In the genomic region with DNA sequence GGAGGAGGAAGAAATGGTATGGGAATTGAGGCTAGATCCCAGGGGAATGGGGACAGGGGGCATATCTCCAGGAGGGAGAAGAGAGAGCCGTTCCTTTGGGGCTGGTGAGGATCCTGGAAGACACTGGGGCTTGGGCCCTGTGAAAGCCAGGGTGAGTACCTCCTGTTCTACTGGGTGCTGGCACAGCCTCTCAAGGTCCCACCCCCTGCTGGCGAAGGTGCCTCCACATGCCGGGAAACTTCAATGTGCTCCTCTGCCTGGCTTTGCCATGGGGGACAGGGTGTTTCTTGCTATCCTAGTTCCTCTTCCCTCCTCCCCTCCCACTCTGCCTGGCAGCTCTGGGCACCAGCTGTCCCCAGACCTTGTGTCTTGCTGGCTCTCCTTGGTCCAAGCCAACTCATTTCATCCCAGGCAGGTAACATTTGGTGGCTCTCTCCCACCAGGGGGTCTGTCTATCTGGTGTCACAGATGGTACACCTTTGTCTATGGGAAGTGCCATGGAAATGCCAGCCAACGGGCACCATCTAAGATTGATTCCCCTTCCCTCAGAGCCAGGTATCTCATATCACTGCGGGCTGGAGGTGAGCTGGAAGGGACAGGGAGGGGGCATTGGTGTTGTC, we compare ENCODE assay signal across 23 cellular contexts. TPM values are rescaled to one million over a fixed set of nuclear protein-coding genes. Genes with fewer than 3 reads are reported as not detected.
DNase-seq lines count a peak whose midpoint lies in the region; ATAC-seq and TF ChIP-seq lines count a peak whose summit lies in the region.
"Had no signal": no experiment of that assay in that cellular context is flagged by ENCODE, and none has a peak within 500 bp of the region (broad histone marks: within the 10 kb centered on the region; RNA-seq: fewer than 3 reads in every experiment).

No MANE protein-coding gene starts in this region.

- H3K27me3 Mint-ChIP-seq in T-helper 17 cell (no peaks in the 10 kb centered on the region), endothelial cell (ENCODE audit: unreplicated experiment) (peaks cover 3% of the 10 kb centered on the region)

- TF ChIP-seq CTCF in epithelial cell of proximal tubule (conservative IDR thresholded peaks at IDR 0.05; ENCODE audit: low read depth, low read length), result peak; percentile 9
- TF ChIP-seq CTCF in endothelial cell (IDR thresholded peaks at IDR 0.05; ENCODE audit: unreplicated experiment), result no peak

- in situ Hi-C loops in G401 (cut with HindIII; ENCODE audit: low sequenced_read_pairs), result no loop called here

- H3K36me3 Mint-ChIP-seq in T-helper 17 cell (ENCODE audit: low read depth), result peaks cover 2% of the 10 kb centered on the region
- H3K36me3 Mint-ChIP-seq in endothelial cell (ENCODE audit: low read depth, unreplicated experiment), result no peaks in the 10 kb centered on the region

- ATAC-seq in T-helper 17 cell, result no peak
- ATAC-seq: HepG2, K562 had no signal

- H3K9me3 Mint-ChIP-seq in endothelial cell (ENCODE audit: unreplicated experiment), result no peaks in the 10 kb centered on the region
- H3K9me3 Mint-ChIP-seq: CD4-positive, alpha-beta T cell had no signal

- peak overlapping the region; percentile 24 for H3K27ac Mint-ChIP-seq in T-helper 17 cell
- H3K27ac Mint-ChIP-seq in endothelial cell (ENCODE audit: unreplicated experiment), result no peak overlapping the region
- H3K27ac Mint-ChIP-seq: CD4-positive, alpha-beta T cell had no signal

- H3K4me3 ChIP-seq in epithelial cell of proximal tubule (ENCODE audit: low read depth, low read length), result no peak overlapping the region
- H3K4me3 ChIP-seq: K562, PC-9 had no signal

- H3K9me3 ChIP-seq in T-helper 17 cell (ENCODE audit: control insufficient read depth, low read length, poor library complexity, severe bottlenecking), result no peaks in the 10 kb centered on the region
- H3K9me3 ChIP-seq: BE2C, Caco-2, SK-N-SH had no signal

- H3K4me3 Mint-ChIP-seq in T-helper 17 cell (no peak overlapping the region), endothelial cell (ENCODE audit: unreplicated experiment) (no peak overlapping the region)
- H3K4me3 Mint-ChIP-seq: CD4-positive, alpha-beta T cell had no signal

- DNase-seq in G401 (ENCODE audit: low spot score) (peak; percentile 99), T-helper 17 cell (no peak), epithelial cell of proximal tubule (ENCODE audit: low read depth) (no peak), pons (ENCODE audit: low spot score) (peak; percentile 19), endothelial cell (ENCODE audit: low spot score) (no peak), A172 (ENCODE audit: low spot score) (no peak)
- DNase-seq in activated naive CD4-positive, alpha-beta T cell (lab: John Stamatoyannopoulos, UW), result no peak
- no peak for DNase-seq in activated CD4-positive, alpha-beta T cell treated with anti-CD3 and anti-CD28 coated beads for 4 hours
- DNase-seq: BE2C; Caco-2; CD4-positive, alpha-beta T cell; DMS153; MM.1S; NCI-H1048; NCI-H1417 treated with DMSO at 0.1 percent for 48 hours; NCI-H187 treated with DMSO at 0.1 percent for 48 hours; NCI-H2107; NCI-H748 treated with DMSO at 0.1 percent for 48 hours; PC-9; SIG-M5; SK-N-SH had no signal

- H3K4me1 Mint-ChIP-seq in T-helper 17 cell (peaks cover 29% of the 10 kb centered on the region), endothelial cell (ENCODE audit: unreplicated experiment) (peaks cover 15% of the 10 kb centered on the region)

RNA-seq across cellular contexts. Expression of gene MDGA1, which starts 56.8 kb away (rescaled TPM):
- 17.7 and 19.6 TPM in 2 replicates for total RNA-seq in G401 (2014; rRNA removed; shearing (Covaris generic))
- total RNA-seq in T-helper 17 cell (1 to 10 TPM in 1 of 2 donors, under 1 TPM in 1; 0.21 to 2.8 TPM), epithelial cell of proximal tubule (0.58 and 1.2 TPM in 2 replicates), endothelial cell (ENCODE audit: unreplicated experiment) (4.8 TPM)
- total RNA-seq in A172 (2014; rRNA removed; shearing (Covaris generic)), result 5.8 and 10.0 TPM in 2 replicates
- total RNA-seq: HepG2 had no signal

Comparison
In these comparisons a context has a peak if more than half of its experiments do, and no peak if none do; other contexts are left out.
1. DNase-seq: peak in G401 (single experiment) and pons (single experiment); none in T-helper 17 cell (0 of 3), epithelial cell of proximal tubule (single experiment), activated naive CD4-positive, alpha-beta T cell (0 of 4), endothelial cell (single experiment), activated CD4-positive, alpha-beta T cell treated with anti-CD3 and anti-CD28 coated beads for 4 hours (0 of 2) and A172 (single experiment).